In genomic region chr4:85427123-85427522, GRCh38 we compare ENCODE assay signal across 34 cellular contexts.
"Had no signal": no experiment of that assay in that cellular context is flagged by ENCODE, and none has a peak within 500 bp of the region (broad histone marks: within the 10 kb centered on the region; RNA-seq: fewer than 3 reads in every experiment).

No MANE protein-coding gene starts in this region.

- H3K27me3 ChIP-seq: MG63 had no signal

- H3K27ac ChIP-seq: KMS-11 had no signal

- H3K4me2 ChIP-seq: KMS-11 had no signal

- H3K36me3 ChIP-seq: MG63 had no signal

- H3K9ac ChIP-seq: KMS-11 had no signal

- H3K4me3 ChIP-seq: MG63 had no signal

- H3K9me3 ChIP-seq: MG63 had no signal

- DNase-seq: Karpas-422, Kasumi-1, MG63, MM.1S, MV-4-11, NCI-H1048, NCI-H1092, NCI-H1092 treated with DMSO at 0.1 percent for 48 hours, NCI-H1105, NCI-H1105 treated with DMSO at 0.1 percent for 48 hours, NCI-H1417 treated with DMSO at 0.1 percent for 48 hours, NCI-H1436, NCI-H1436 treated with DMSO at 0.1 percent for 48 hours, NCI-H146, NCI-H1694, NCI-H1694 treated with DMSO at 0.1 percent for 48 hours, NCI-H187, NCI-H187 treated with DMSO at 0.1 percent for 48 hours, NCI-H1930, NCI-H2029, NCI-H2029 treated with DMSO at 0.1 percent for 48 hours, NCI-H2081, NCI-H2081 treated with DMSO at 0.1 percent for 48 hours, NCI-H2107, NCI-H2171, NCI-H2171 treated with DMSO at 0.1 percent for 48 hours, NCI-H2227 treated with DMSO at 0.1 percent for 48 hours, NCI-H226, NCI-H345, NCI-H446, NCI-H446 treated with DMSO at 0.1 percent for 48 hours, NCI-H510A, NCI-H510A treated with DMSO at 0.1 percent for 48 hours had no signal
